In genomic region chr18:77379976-77380375, GRCh38 we compare ENCODE assay signal across 24 cellular contexts.
"Had no signal": no experiment of that assay in that cellular context is flagged by ENCODE, and none has a peak within 500 bp of the region (broad histone marks: within the 10 kb centered on the region; RNA-seq: fewer than 3 reads in every experiment).

No MANE protein-coding gene starts in this region.

- DNase-seq: naive thymus-derived CD4-positive, alpha-beta T cell; natural killer cell; nucleus accumbens; pancreas; posterior cingulate gyrus; psoas muscle; right cardiac atrium; right lobe of liver; sigmoid colon; small intestine; stimulated activated CD4-positive, alpha-beta T cell treated with anti-CD3 and anti-CD28 coated beads, Interleukin-15, amount 100 ng/mL, for 24 hours; stimulated activated CD4-positive, alpha-beta T cell treated with anti-CD3 and anti-CD28 coated beads, Interleukin-2, amount 100 ng/mL, for 24 hours; stimulated activated CD4-positive, alpha-beta T cell treated with anti-CD3 and anti-CD28 coated beads, Interleukin-2, amount 100 ng/mL, for 48 hours; stimulated activated CD4-positive, alpha-beta T cell treated with anti-CD3 and anti-CD28 coated beads, Interleukin-4, amount 100 ng/mL, for 24 hours; stimulated activated naive B cell treated with anti-CD40 and anti-IgM and Interleukin-4, amounts not matched to agents 10 μg/mL and 1 μg/mL and 100 μg/mL, for 72 hours; stimulated activated naive CD4-positive, alpha-beta T cell treated with Interleukin-2 at 50 U/mL for 16 hours; stomach; thyroid gland; upper lobe of right lung; uterus had no signal

- H3K27me3 ChIP-seq: pancreas, right lobe of liver, sigmoid colon, thyroid gland, tibial nerve, upper lobe of right lung, uterus had no signal

- H3K4me1 ChIP-seq: pancreas, psoas muscle, right lobe of liver, sigmoid colon, stomach, thyroid gland, tibial nerve, upper lobe of right lung, uterus had no signal

- H3K27ac ChIP-seq: neutrophil, pancreas, psoas muscle, right lobe of liver, sigmoid colon, stomach, thoracic aorta, thyroid gland, tibial nerve, upper lobe of right lung, uterus had no signal

- H3K4me3 ChIP-seq: pancreas, psoas muscle, right lobe of liver, sigmoid colon, stomach, thoracic aorta, thyroid gland, tibial nerve, upper lobe of right lung, uterus had no signal

- H3K9me3 ChIP-seq: neutrophil, pancreas, psoas muscle, right lobe of liver, sigmoid colon, stomach, thoracic aorta, thyroid gland, tibial nerve, upper lobe of right lung, uterus had no signal

- ATAC-seq: naive thymus-derived CD4-positive, alpha-beta T cell; natural killer cell; pancreas; psoas muscle; right cardiac atrium; right lobe of liver; stimulated activated effector memory CD8-positive, alpha-beta T cell treated with anti-CD3 and anti-CD28 coated beads, Interleukin-12 subunit alpha, Interleukin-12 subunit beta, amount 100 ng/mL, for 72 hours; stimulated activated naive B cell treated with anti-CD40 and anti-IgM and Interleukin-4, amounts not matched to agents 10 μg/mL and 1 μg/mL and 100 μg/mL, for 72 hours; upper lobe of right lung had no signal

- H3K36me3 ChIP-seq: neutrophil, pancreas, right lobe of liver, sigmoid colon, stomach, thoracic aorta, thyroid gland, tibial nerve, upper lobe of right lung, uterus had no signal
